In the genomic region with DNA sequence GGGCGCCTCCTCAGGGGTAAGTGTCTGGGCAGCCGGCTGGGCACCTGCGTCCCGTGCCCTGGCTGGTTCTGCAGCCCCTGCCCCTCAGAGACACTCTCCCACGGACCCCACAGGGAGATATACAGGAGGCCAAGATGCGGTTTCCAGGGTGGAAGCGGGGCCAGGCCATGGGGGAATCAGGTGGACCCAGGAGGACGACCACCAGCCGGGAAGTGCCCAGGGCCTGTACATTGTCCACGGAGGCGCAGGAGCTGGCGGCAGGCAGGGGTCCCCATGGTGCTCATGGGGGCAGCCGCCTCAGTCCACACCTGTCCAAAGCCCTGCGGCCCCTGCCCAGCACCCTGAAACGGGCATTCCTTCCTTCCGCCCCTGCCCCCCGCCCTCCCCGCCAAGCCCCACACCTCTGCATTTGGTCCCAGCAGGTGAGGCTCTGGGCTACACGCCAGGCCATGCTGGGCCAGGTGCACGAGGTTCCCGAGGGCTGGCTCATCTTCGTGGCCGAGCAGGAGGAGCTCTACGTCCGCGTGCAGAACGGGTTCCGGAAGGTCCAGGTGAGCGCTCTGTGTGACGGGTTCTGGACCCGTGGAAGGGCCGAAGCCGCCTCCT, we compare ENCODE assay signal across 15 cellular contexts. TPM values are rescaled to one million over a fixed set of nuclear protein-coding genes. Genes with fewer than 3 reads are reported as not detected.
DNase-seq lines count a peak whose midpoint lies in the region; ATAC-seq and TF ChIP-seq lines count a peak whose summit lies in the region.
"Had no signal": no experiment of that assay in that cellular context is flagged by ENCODE, and none has a peak within 500 bp of the region (broad histone marks: within the 10 kb centered on the region; RNA-seq: fewer than 3 reads in every experiment).

No MANE protein-coding gene starts in this region.

- no peak overlapping the region for H3K27ac Mint-ChIP-seq in natural killer cell treated with Interleukin-12 subunit alpha and Interleukin-12 subunit beta and Interleukin-15 and Interleukin-18, amount 100 ng/mL, for 72 hours
- H3K27ac Mint-ChIP-seq in natural killer cell = no peak overlapping the region
- no peak overlapping the region for H3K27ac Mint-ChIP-seq in activated naive CD8-positive, alpha-beta T cell treated with anti-CD3 and anti-CD28 coated beads for 36 hours
- H3K27ac Mint-ChIP-seq: activated B cell treated with CpG ODN at 0.5 μM for 24 hours had no signal

- H3K9me3 Mint-ChIP-seq in natural killer cell treated with Interleukin-12 subunit alpha and Interleukin-12 subunit beta and Interleukin-15 and Interleukin-18, amount 100 ng/mL, for 72 hours = no peaks in the 10 kb centered on the region
- no peaks in the 10 kb centered on the region for H3K9me3 Mint-ChIP-seq in natural killer cell
- peaks cover 1% of the 10 kb centered on the region for H3K9me3 Mint-ChIP-seq in activated naive CD8-positive, alpha-beta T cell treated with anti-CD3 and anti-CD28 coated beads for 36 hours
- H3K9me3 Mint-ChIP-seq: activated B cell treated with CpG ODN at 0.5 μM for 24 hours had no signal

- peak; percentile 28 for DNase-seq in natural killer cell treated with Interleukin-12 subunit alpha and Interleukin-12 subunit beta and Interleukin-15 and Interleukin-18, amount 100 ng/mL, for 72 hours (ENCODE audit: low spot score)
- DNase-seq in natural killer cell (no peak), WERI-Rb-1 (peak; percentile 10), right lobe of liver (peak; percentile 33 to 61 (median 56)), aorta (peak; percentile 43 to 75)
- DNase-seq in activated CD4-positive, alpha-beta T cell treated with anti-CD3 and anti-CD28 coated beads, Interleukin-2, amount 50 U/mL, for 1 hour = no peak
- no peak for DNase-seq in activated naive CD8-positive, alpha-beta T cell treated with anti-CD3 and anti-CD28 coated beads for 36 hours
- DNase-seq: activated B cell treated with CpG ODN at 0.5 μM for 24 hours, activated gamma-delta T cell, erythroblast, Karpas-422, NCI-H1694 treated with DMSO at 0.1 percent for 48 hours had no signal

- no peaks in the 10 kb centered on the region for H3K9me3 ChIP-seq in WERI-Rb-1 (ENCODE audit: severe bottlenecking)
- no peaks in the 10 kb centered on the region for H3K9me3 ChIP-seq in right lobe of liver
- H3K9me3 ChIP-seq in aorta (ENCODE audit: control insufficient read depth, low read length) = no peaks in the 10 kb centered on the region

- H3K36me3 ChIP-seq in WERI-Rb-1 (no peaks in the 10 kb centered on the region), right lobe of liver (peaks cover 0 to 15% (median 8%) of the 10 kb centered on the region in 4 donors), aorta (ENCODE audit: control insufficient read depth in 1 of 2, insufficient read depth in 2 of 2, low read length in 1 of 2) (no peaks in the 10 kb centered on the region)

- no peaks in the 10 kb centered on the region for H3K4me1 Mint-ChIP-seq in natural killer cell treated with Interleukin-12 subunit alpha and Interleukin-12 subunit beta and Interleukin-15 and Interleukin-18, amount 100 ng/mL, for 72 hours (ENCODE audit: low read depth in 2 of 2)
- no peaks in the 10 kb centered on the region for H3K4me1 Mint-ChIP-seq in natural killer cell
- no peaks in the 10 kb centered on the region for H3K4me1 Mint-ChIP-seq in activated naive CD8-positive, alpha-beta T cell treated with anti-CD3 and anti-CD28 coated beads for 36 hours
- H3K4me1 Mint-ChIP-seq: activated B cell treated with CpG ODN at 0.5 μM for 24 hours had no signal

- intact Hi-C loops in natural killer cell (cut with micrococcal nuclease) = no loop called here
- intact Hi-C loops in right lobe of liver (cut with DNase I) = no loop called here
- intact Hi-C loops in aorta (cut with DNase I) = no loop called here

- H3K27me3 ChIP-seq in WERI-Rb-1 (ENCODE audit: insufficient read depth, low read depth, severe bottlenecking) = no peaks in the 10 kb centered on the region
- H3K27me3 ChIP-seq in right lobe of liver = no peaks in the 10 kb centered on the region
- no peaks in the 10 kb centered on the region for H3K27me3 ChIP-seq in aorta (ENCODE audit: control insufficient read depth in 1 of 2, insufficient read depth in 2 of 2, low read length in 1 of 2)

- H3K4me3 ChIP-seq in WERI-Rb-1 (ENCODE audit: low read depth, low read length) = no peak overlapping the region
- H3K4me3 ChIP-seq in right lobe of liver = no peak overlapping the region
- no peak overlapping the region for H3K4me3 ChIP-seq in aorta (ENCODE audit: low read length in 2 of 2)

- no peaks in the 10 kb centered on the region for H3K36me3 Mint-ChIP-seq in natural killer cell treated with Interleukin-12 subunit alpha and Interleukin-12 subunit beta and Interleukin-15 and Interleukin-18, amount 100 ng/mL, for 72 hours
- no peaks in the 10 kb centered on the region for H3K36me3 Mint-ChIP-seq in natural killer cell
- H3K36me3 Mint-ChIP-seq in activated naive CD8-positive, alpha-beta T cell treated with anti-CD3 and anti-CD28 coated beads for 36 hours = peaks cover 1% of the 10 kb centered on the region

- H3K27ac ChIP-seq in WERI-Rb-1 (no peak overlapping the region), right lobe of liver (no peak overlapping the region), aorta (ENCODE audit: low read depth in 1 of 2, low read length in 2 of 2) (no peak overlapping the region)
- H3K27ac ChIP-seq: HL-60, RWPE1 had no signal

- TF ChIP-seq CTCF in natural killer cell (IDR thresholded peaks at IDR 0.05) (no peak), WERI-Rb-1 (IDR thresholded peaks at IDR 0.05; ENCODE audit: low read depth, low read length) (no peak), right lobe of liver (IDR thresholded peaks at IDR 0.05) (no peak)

- H3K4me1 ChIP-seq in right lobe of liver (peaks cover 0 to 13% (median 5%) of the 10 kb centered on the region in 4 donors), aorta (ENCODE audit: control insufficient read depth in 1 of 2, insufficient read depth in 2 of 2, low read length in 2 of 2) (no peaks in the 10 kb centered on the region)

- no peaks in the 10 kb centered on the region for H3K27me3 Mint-ChIP-seq in natural killer cell treated with Interleukin-12 subunit alpha and Interleukin-12 subunit beta and Interleukin-15 and Interleukin-18, amount 100 ng/mL, for 72 hours
- H3K27me3 Mint-ChIP-seq in natural killer cell (ENCODE audit: low read depth in 2 of 2) = no peaks in the 10 kb centered on the region
- no peaks in the 10 kb centered on the region for H3K27me3 Mint-ChIP-seq in activated naive CD8-positive, alpha-beta T cell treated with anti-CD3 and anti-CD28 coated beads for 36 hours
- H3K27me3 Mint-ChIP-seq: activated B cell treated with CpG ODN at 0.5 μM for 24 hours had no signal

- WGBS in right lobe of liver (ENCODE audit: insufficient coverage, low coverage, low lambda C conversion rate, missing lambda C conversion rate) = 60% methylated on average over 1 of the region's 33 CpGs
- 89 to 90% methylated on average over 33 of the region's 33 CpGs for WGBS in aorta, 2 donors

- no peak for ATAC-seq in natural killer cell treated with Interleukin-12 subunit alpha and Interleukin-12 subunit beta and Interleukin-15 and Interleukin-18, amount 100 ng/mL, for 72 hours
- ATAC-seq in natural killer cell (no peak), right lobe of liver (no peak), aorta (ENCODE audit: low FRiP score) (no peak), GM19397 (IDR thresholded peaks at IDR 0.05; ENCODE audit: unreplicated experiment) (no peak)

- TF ChIP-seq POLR2A in right lobe of liver (IDR thresholded peaks at IDR 0.05) = no peak

- no peak overlapping the region for H3K4me3 Mint-ChIP-seq in natural killer cell treated with Interleukin-12 subunit alpha and Interleukin-12 subunit beta and Interleukin-15 and Interleukin-18, amount 100 ng/mL, for 72 hours
- H3K4me3 Mint-ChIP-seq in natural killer cell = no peak overlapping the region
- no peak overlapping the region for H3K4me3 Mint-ChIP-seq in activated naive CD8-positive, alpha-beta T cell treated with anti-CD3 and anti-CD28 coated beads for 36 hours
- H3K4me3 Mint-ChIP-seq: activated B cell treated with CpG ODN at 0.5 μM for 24 hours had no signal

RNA-seq across cellular contexts. Expression of a gene that starts 36.7 kb away (rescaled TPM):
- 100 to 1,000 TPM in 1 of 2 donors, 10 to 100 TPM in 1; 23.3 to 110 TPM for total RNA-seq in natural killer cell treated with Interleukin-12 subunit alpha and Interleukin-12 subunit beta and Interleukin-15 and Interleukin-18, amount 100 ng/mL, for 72 hours
- total RNA-seq in natural killer cell = 1 to 10 TPM; 2.5 to 9.0 (median 4.9) TPM
- total RNA-seq in right lobe of liver = 10 to 100 TPM in 4 of 6 experiments, 1 to 10 TPM in 2; 4.5 to 24.5 (median 15.7) TPM
- total RNA-seq in aorta = 1 to 10 TPM; 6.2 to 8.4 TPM
- polyA plus RNA-seq in aorta = 10 to 100 TPM in 1 of 2 donors, 1 to 10 TPM in 1; 4.5 to 32.5 TPM
- 10 to 100 TPM; 63.2 to 64.0 TPM for total RNA-seq in activated naive CD8-positive, alpha-beta T cell treated with anti-CD3 and anti-CD28 coated beads for 36 hours

Comparison
In these comparisons a context has a peak if more than half of its experiments do, and no peak if none do; other contexts are left out.
1. DNase-seq: peak in natural killer cell treated with Interleukin-12 subunit alpha and Interleukin-12 subunit beta and Interleukin-15 and Interleukin-18, amount 100 ng/mL, for 72 hours (single experiment), WERI-Rb-1 (single experiment), right lobe of liver (3 of 3) and aorta (2 of 2); none in natural killer cell (single experiment), activated CD4-positive, alpha-beta T cell treated with anti-CD3 and anti-CD28 coated beads, Interleukin-2, amount 50 U/mL, for 1 hour (single experiment) and activated naive CD8-positive, alpha-beta T cell treated with anti-CD3 and anti-CD28 coated beads for 36 hours (single experiment).